In the genomic region with DNA sequence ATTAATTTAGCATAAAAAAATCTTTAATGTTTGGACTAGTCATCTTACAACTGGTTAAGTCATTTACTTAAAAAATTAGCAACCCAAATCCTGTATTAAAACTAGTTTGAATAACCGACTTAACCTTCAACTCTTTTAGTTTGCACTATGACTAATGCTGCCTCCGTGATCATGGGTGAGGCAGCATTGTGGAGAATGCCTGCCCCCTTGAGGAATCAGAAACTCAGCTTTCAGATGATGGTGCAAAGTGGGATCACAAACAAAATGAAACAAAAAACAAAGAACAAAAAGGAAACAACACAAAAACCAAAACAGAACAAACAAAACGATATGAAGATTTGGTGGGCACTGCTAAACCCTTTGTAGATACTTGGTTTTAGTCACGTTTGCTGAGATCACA, we compare ENCODE assay signal across 9 cellular contexts.
DNase-seq lines count a peak whose midpoint lies in the region; ATAC-seq and TF ChIP-seq lines count a peak whose summit lies in the region.
"Had no signal": no experiment of that assay in that cellular context is flagged by ENCODE, and none has a peak within 500 bp of the region (broad histone marks: within the 10 kb centered on the region; RNA-seq: fewer than 3 reads in every experiment).

No MANE protein-coding gene starts in this region.

- no peaks in the 10 kb centered on the region for H3K4me1 Mint-ChIP-seq in activated naive CD8-positive, alpha-beta T cell treated with anti-CD3 and anti-CD28 coated beads for 36 hours

- TF ChIP-seq CTCF in AG04449 (IDR thresholded peaks at IDR 0.05; ENCODE audit: insufficient read depth, low read length, missing control alignments) (peak; percentile 1), HEK293 (tag by site-specific recombination; IDR thresholded peaks at IDR 0.05) (no peak)

- CTCF ChIA-PET in AG04449 (lab: Yijun Ruan, JAX) (interaction anchor here (1.0 kb wide), 1 partner anchor 10 kb away, joined by 4 read pairs; no protein-coding TSS in a partner anchor), HEK293 (lab: Yijun Ruan, JAX) (interaction anchor here (0.9 to 1.5 kb wide), 2 partner anchors 20 to 75 kb away, joined by 3 read pairs; no protein-coding TSS in a partner anchor)

- no peaks in the 10 kb centered on the region for H3K4me1 ChIP-seq in HEK293 (ENCODE audit: control insufficient read depth, insufficient read depth, low read length)

- no peak overlapping the region for H3K27ac Mint-ChIP-seq in activated naive CD8-positive, alpha-beta T cell treated with anti-CD3 and anti-CD28 coated beads for 36 hours
- H3K27ac Mint-ChIP-seq: activated CD8-positive, alpha-beta T cell treated with anti-CD3 and anti-CD28 coated beads for 36 hours had no signal

- no peaks in the 10 kb centered on the region for H3K36me3 Mint-ChIP-seq in activated naive CD8-positive, alpha-beta T cell treated with anti-CD3 and anti-CD28 coated beads for 36 hours

- POLR2A ChIA-PET in AG04449 (lab: Yijun Ruan, JAX): no interaction called here
- POLR2A ChIA-PET in HEK293 (lab: Yijun Ruan, JAX): no interaction called here

- no peaks in the 10 kb centered on the region for H3K9me3 ChIP-seq in HEK293 (ENCODE audit: control insufficient read depth, insufficient read depth, low read depth, low read length)

- peaks cover 2% of the 10 kb centered on the region for H3K9me3 Mint-ChIP-seq in activated naive CD8-positive, alpha-beta T cell treated with anti-CD3 and anti-CD28 coated beads for 36 hours
- H3K9me3 Mint-ChIP-seq: activated CD8-positive, alpha-beta T cell treated with anti-CD3 and anti-CD28 coated beads for 36 hours had no signal

- H3K27ac ChIP-seq in HEK293 (ENCODE audit: extremely low read depth, low read depth, low read length): no peak overlapping the region

- H3K4me3 Mint-ChIP-seq in activated naive CD8-positive, alpha-beta T cell treated with anti-CD3 and anti-CD28 coated beads for 36 hours: no peak overlapping the region
- H3K4me3 Mint-ChIP-seq: activated CD8-positive, alpha-beta T cell treated with anti-CD3 and anti-CD28 coated beads for 36 hours had no signal

- no peaks in the 10 kb centered on the region for H3K36me3 ChIP-seq in HEK293 (ENCODE audit: control insufficient read depth in 2 of 2, insufficient read depth in 1 of 2, low read length in 2 of 2)

- H3K4me3 ChIP-seq in AG04449 (ENCODE audit: low read depth, low read length) (no peak overlapping the region), HEK293 (ENCODE audit: low read depth, low read length) (no peak overlapping the region)

- DNase-seq in AG04449 (ENCODE audit: low read depth, low spot score): no peak
- DNase-seq in amniotic epithelial cell (ENCODE audit: low read depth): peak; percentile 30
- DNase-seq in iPS DF 4.7 (ENCODE audit: extremely low read depth, low spot score): peak; percentile 33
- DNase-seq in activated CD4-positive, CD25-positive, alpha-beta regulatory T cell (lab: John Stamatoyannopoulos, UW): no peak
- no peak for DNase-seq in activated naive CD8-positive, alpha-beta T cell treated with anti-CD3 and anti-CD28 coated beads for 36 hours
- DNase-seq: activated CD8-positive, alpha-beta T cell treated with anti-CD3 and anti-CD28 coated beads for 36 hours had no signal

- no peak for ATAC-seq in HG03159 (IDR thresholded peaks at IDR 0.05; ENCODE audit: unreplicated experiment)
- no peak for ATAC-seq in GM18861 (IDR thresholded peaks at IDR 0.05; ENCODE audit: unreplicated experiment)
- ATAC-seq: activated CD8-positive, alpha-beta T cell treated with anti-CD3 and anti-CD28 coated beads for 36 hours had no signal

- peaks cover 4% of the 10 kb centered on the region for H3K27me3 Mint-ChIP-seq in activated naive CD8-positive, alpha-beta T cell treated with anti-CD3 and anti-CD28 coated beads for 36 hours

TF ChIP-seq in HEK293, 187 proteins besides CTCF, POLR2A, EP300 and RAD21:
- TF ChIP-seq ZNF654 (tag by site-specific recombination; IDR thresholded peaks at IDR 0.05; ENCODE audit: low read depth): peak; percentile 55
- TF ChIP-seq, protein P1, sequence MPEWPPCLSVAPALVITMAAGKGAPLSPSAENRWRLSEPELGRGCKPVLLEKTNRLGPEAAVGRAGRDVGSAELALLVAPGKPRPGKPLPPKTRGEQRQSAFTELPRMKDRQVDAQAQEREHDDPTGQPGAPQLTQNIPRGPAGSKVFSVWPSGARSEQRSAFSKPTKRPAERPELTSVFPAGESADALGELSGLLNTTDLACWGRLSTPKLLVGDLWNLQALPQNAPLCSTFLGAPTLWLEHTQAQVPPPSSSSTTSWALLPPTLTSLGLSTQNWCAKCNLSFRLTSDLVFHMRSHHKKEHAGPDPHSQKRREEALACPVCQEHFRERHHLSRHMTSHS (tag by site-specific recombination; IDR thresholded peaks at IDR 0.05): no peak
TF ChIP-seq in HEK293: peak in this region for 1.

Comparison
In these comparisons a context has a peak if more than half of its experiments do, and no peak if none do; other contexts are left out.
1. DNase-seq: peak in amniotic epithelial cell (single experiment) and iPS DF 4.7 (single experiment); none in AG04449 (single experiment), activated CD4-positive, CD25-positive, alpha-beta regulatory T cell (0 of 4) and activated naive CD8-positive, alpha-beta T cell treated with anti-CD3 and anti-CD28 coated beads for 36 hours (single experiment).